Comparison of ENCODE assay signal across 25 cellular contexts in the genomic region with DNA sequence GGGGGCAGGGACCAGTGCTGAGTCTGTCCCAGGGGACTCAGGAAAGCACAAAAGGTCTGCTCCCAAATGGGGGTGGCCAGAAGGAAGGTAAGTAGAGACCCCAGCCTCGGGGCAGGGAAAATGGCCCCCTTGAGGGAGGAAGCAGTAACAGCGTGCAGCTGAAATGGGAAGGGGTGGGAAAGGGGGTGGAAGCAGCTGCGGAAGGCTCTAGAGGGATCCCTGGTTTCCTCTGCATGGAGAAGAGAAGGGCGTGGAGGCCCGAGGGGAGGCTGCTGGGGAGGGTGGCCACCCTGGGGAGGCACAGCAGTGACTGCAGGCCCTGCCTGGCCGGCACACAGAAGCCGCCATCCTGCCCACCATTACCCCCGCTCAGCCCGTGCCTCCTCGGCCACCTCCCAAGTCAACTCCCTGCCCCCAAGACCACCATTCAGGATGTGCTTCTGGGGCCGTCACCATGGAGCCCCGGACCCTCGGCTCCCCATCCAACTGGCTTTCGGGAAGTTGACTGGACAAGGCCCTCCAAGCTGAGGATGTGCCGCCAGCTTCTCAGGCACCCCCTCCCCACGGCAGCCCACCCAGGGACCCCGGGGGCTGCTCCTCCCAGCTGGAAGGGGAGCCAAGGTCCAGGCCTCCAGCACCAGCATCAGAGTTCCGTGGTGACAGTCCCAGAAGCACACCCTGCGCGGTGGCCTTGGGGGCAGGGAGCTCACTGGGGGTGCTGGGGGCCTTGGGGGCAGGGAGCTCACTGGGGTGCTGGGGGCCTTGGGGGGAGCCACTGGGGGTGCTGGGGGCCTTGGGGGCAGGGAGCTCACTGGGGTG. TPM values are rescaled to one million over a fixed set of nuclear protein-coding genes. Genes with fewer than 3 reads are reported as not detected.
A peak's percentile ranks its signal among the peaks of the same experiment; 100 is the strongest.
DNase-seq lines count a peak whose midpoint lies in the region; ATAC-seq, FAIRE-seq and TF ChIP-seq lines count a peak whose summit lies in the region.
"Had no signal": no experiment of that assay in that cellular context is flagged by ENCODE, and none has a peak within 500 bp of the region (broad histone marks: within the 10 kb centered on the region; RNA-seq: fewer than 3 reads in every experiment).

No MANE protein-coding gene starts in this region.

- peak overlapping the region; percentile 99 for H2AFZ ChIP-seq in OCI-LY3 (ENCODE audit: low read depth, low read length)

- FAIRE-seq in kidney (lab: Jason Lieb, UNC): no peak
- FAIRE-seq: astrocyte, endometrium, G401.6, H54, keratinocyte had no signal

- no peak for ATAC-seq in HG03045 (IDR thresholded peaks at IDR 0.05; ENCODE audit: unreplicated experiment)
- no peak for ATAC-seq in activated CD8-positive, alpha-beta memory T cell treated with anti-CD3 and anti-CD28 coated beads, Interleukin-2, amount 10 ng/mL, durations not matched to agents 7 days and 5 days

- H3K79me2 ChIP-seq in OCI-LY3 (ENCODE audit: low read length): no peaks in the 10 kb centered on the region

- H3K4me3 ChIP-seq in BLaER1 (no peak overlapping the region), HEK293 (ENCODE audit: low read depth, low read length) (no peak overlapping the region), OCI-LY3 (ENCODE audit: low read length) (peak overlapping the region; percentile 73), kidney (ENCODE audit: low read length in 2 of 2) (no peak overlapping the region)
- H3K4me3 ChIP-seq: lower lobe of right lung, psoas muscle, thyroid gland had no signal

- H3K9ac ChIP-seq in BLaER1: no peak overlapping the region
- H3K9ac ChIP-seq in OCI-LY3 (ENCODE audit: low read length): peak overlapping the region; percentile 69; the same call in 1 of the 2 replicates
- H3K9ac ChIP-seq in kidney (ENCODE audit: low read length in 2 of 2): no peak overlapping the region

- H3K36me3 Mint-ChIP-seq in activated CD8-positive, alpha-beta memory T cell treated with anti-CD3 and anti-CD28 coated beads, Interleukin-2, amount 10 ng/mL, durations not matched to agents 7 days and 5 days: no peaks in the 10 kb centered on the region
- H3K36me3 Mint-ChIP-seq: activated CD4-positive, alpha-beta memory T cell treated with anti-CD3 and anti-CD28 coated beads for 36 hours; activated naive CD8-positive, alpha-beta T cell treated with anti-CD3 and anti-CD28 coated beads, Interleukin-2, amount 10 ng/mL, durations not matched to agents 7 days and 5 days; CD4-positive, CD25-positive, alpha-beta regulatory T cell had no signal

- H3K4me1 Mint-ChIP-seq in activated CD8-positive, alpha-beta memory T cell treated with anti-CD3 and anti-CD28 coated beads, Interleukin-2, amount 10 ng/mL, durations not matched to agents 7 days and 5 days: peaks cover 3% of the 10 kb centered on the region
- H3K4me1 Mint-ChIP-seq: neural crest cell had no signal

- H3K9me3 ChIP-seq in BLaER1: no peaks in the 10 kb centered on the region
- H3K9me3 ChIP-seq in HEK293 (ENCODE audit: control insufficient read depth, insufficient read depth, low read depth, low read length): no peaks in the 10 kb centered on the region
- H3K9me3 ChIP-seq in OCI-LY3 (ENCODE audit: insufficient read depth, low read length): no peaks in the 10 kb centered on the region
- H3K9me3 ChIP-seq in kidney (ENCODE audit: control insufficient read depth in 1 of 2, low read length in 2 of 2): no peaks in the 10 kb centered on the region
- H3K9me3 ChIP-seq: lower lobe of right lung, psoas muscle, thyroid gland had no signal

- H3K4me3 Mint-ChIP-seq in activated CD8-positive, alpha-beta memory T cell treated with anti-CD3 and anti-CD28 coated beads, Interleukin-2, amount 10 ng/mL, durations not matched to agents 7 days and 5 days: no peak overlapping the region
- H3K4me3 Mint-ChIP-seq: activated B cell treated with CpG ODN at 0.5 μM for 24 hours; activated CD4-positive, alpha-beta memory T cell treated with anti-CD3 and anti-CD28 coated beads for 36 hours; activated naive CD8-positive, alpha-beta T cell treated with anti-CD3 and anti-CD28 coated beads, Interleukin-2, amount 10 ng/mL, durations not matched to agents 7 days and 5 days; CD4-positive, CD25-positive, alpha-beta regulatory T cell; dendritic cell treated with granulocyte-macrophage colony-stimulating factor and Interleukin-4, amounts not matched to agents 40 ng/mL and 50 ng/mL, for 4 days; neural crest cell had no signal

- intact Hi-C loops in kidney (cut with DNase I): no loop called here

- H3K27ac Mint-ChIP-seq in activated CD8-positive, alpha-beta memory T cell treated with anti-CD3 and anti-CD28 coated beads, Interleukin-2, amount 10 ng/mL, durations not matched to agents 7 days and 5 days: no peak overlapping the region
- H3K27ac Mint-ChIP-seq: activated B cell treated with CpG ODN at 0.5 μM for 24 hours; activated CD4-positive, alpha-beta memory T cell treated with anti-CD3 and anti-CD28 coated beads for 36 hours; activated T-helper 2 cell treated with anti-CD3 and anti-CD28 coated beads, Interferon-gamma antibody, Interleukin-2, Interleukin-4, amounts not matched to agents 10 μg/mL and 5 μg/mL and 100 μg/mL, durations not matched to agents 14 hours and 24 hours and 36 hours; dendritic cell treated with granulocyte-macrophage colony-stimulating factor and Interleukin-4, amounts not matched to agents 40 ng/mL and 50 ng/mL, for 4 days had no signal

- H3K27me3 ChIP-seq in BLaER1 (no peaks in the 10 kb centered on the region), OCI-LY3 (ENCODE audit: low read depth, low read length) (no peaks in the 10 kb centered on the region)
- H3K27me3 ChIP-seq: thyroid gland had no signal

- no peaks in the 10 kb centered on the region for H3K36me3 ChIP-seq in BLaER1
- H3K36me3 ChIP-seq in HEK293 (ENCODE audit: control insufficient read depth in 2 of 2, insufficient read depth in 1 of 2, low read length in 2 of 2): no peaks in the 10 kb centered on the region
- no peaks in the 10 kb centered on the region for H3K36me3 ChIP-seq in OCI-LY3 (replicated peaks; ENCODE audit: low read depth, low read length)
- no peaks in the 10 kb centered on the region for H3K36me3 ChIP-seq in kidney (ENCODE audit: control insufficient read depth in 1 of 2, insufficient read depth in 2 of 2, low read length in 2 of 2)
- H3K36me3 ChIP-seq: lower lobe of right lung, thyroid gland had no signal

- H4K20me1 ChIP-seq in BLaER1 (no peaks in the 10 kb centered on the region), OCI-LY3 (ENCODE audit: insufficient read depth, low read length) (no peaks in the 10 kb centered on the region)

- H3K9me3 Mint-ChIP-seq in activated CD8-positive, alpha-beta memory T cell treated with anti-CD3 and anti-CD28 coated beads, Interleukin-2, amount 10 ng/mL, durations not matched to agents 7 days and 5 days (ENCODE audit: low read depth): no peaks in the 10 kb centered on the region
- H3K9me3 Mint-ChIP-seq: activated B cell treated with CpG ODN at 0.5 μM for 24 hours; activated CD4-positive, alpha-beta memory T cell treated with anti-CD3 and anti-CD28 coated beads for 36 hours; activated naive CD8-positive, alpha-beta T cell treated with anti-CD3 and anti-CD28 coated beads, Interleukin-2, amount 10 ng/mL, durations not matched to agents 7 days and 5 days; activated T-helper 2 cell treated with anti-CD3 and anti-CD28 coated beads, Interferon-gamma antibody, Interleukin-2, Interleukin-4, amounts not matched to agents 10 μg/mL and 5 μg/mL and 100 μg/mL, durations not matched to agents 14 hours and 24 hours and 36 hours; CD4-positive, CD25-positive, alpha-beta regulatory T cell; dendritic cell treated with granulocyte-macrophage colony-stimulating factor and Interleukin-4, amounts not matched to agents 40 ng/mL and 50 ng/mL, for 4 days; neural crest cell; stimulated activated naive CD8-positive, alpha-beta T cell treated with anti-CD3 and anti-CD28 coated beads, Interleukin-15, amount 100 ng/mL, for 72 hours had no signal

- DNase-seq in kidney (peak; percentile 65), putamen (ENCODE audit: low spot score) (no peak), COLO829 (ENCODE audit: low spot score) (no peak)
- no peak for DNase-seq in activated CD8-positive, alpha-beta memory T cell treated with anti-CD3 and anti-CD28 coated beads, Interleukin-2, amount 10 ng/mL, durations not matched to agents 7 days and 5 days
- DNase-seq: NCI-H1436 treated with DMSO at 0.1 percent for 48 hours had no signal

- H3K4me1 ChIP-seq in BLaER1: peaks cover 11% of the 10 kb centered on the region
- no peaks in the 10 kb centered on the region for H3K4me1 ChIP-seq in HEK293 (ENCODE audit: control insufficient read depth, insufficient read depth, low read length)
- peaks cover 10% of the 10 kb centered on the region; the same call in 1 of the 2 replicates for H3K4me1 ChIP-seq in OCI-LY3 (ENCODE audit: low read length)
- H3K4me1 ChIP-seq in kidney (ENCODE audit: control insufficient read depth in 1 of 2, insufficient read depth in 1 of 2, low read depth in 1 of 2, low read length in 2 of 2): no peaks in the 10 kb centered on the region
- H3K4me1 ChIP-seq: lower lobe of right lung, psoas muscle, thyroid gland had no signal

- no peak for TF ChIP-seq CTCF in HEK293 (tag by site-specific recombination; IDR thresholded peaks at IDR 0.05)
- no peak for TF ChIP-seq CTCF in OCI-LY3 (IDR thresholded peaks at IDR 0.05; ENCODE audit: low read depth, low read length)
- no peak for TF ChIP-seq CTCF in kidney (IDR thresholded peaks at IDR 0.05; ENCODE audit: borderline replicate concordance, extremely low read depth, insufficient read depth)

- CTCF ChIA-PET in HEK293 (lab: Yijun Ruan, JAX): interaction anchor here (0.6 to 2.0 kb wide), 20 partner anchors 8 to 222 kb away, joined by 3 to 14 read pairs (median 3); partner anchors contain the start of gene RNF4
- CTCF ChIA-PET in activated CD8-positive, alpha-beta memory T cell treated with anti-CD3 and anti-CD28 coated beads, Interleukin-2, amount 10 ng/mL, durations not matched to agents 7 days and 5 days (lab: Charles Lee): interaction anchor here (0.7 to 7.9 kb wide), 24 partner anchors 9 to 513 kb away, joined by 3 to 71 read pairs (median 6); partner anchors contain the start of genes CFAP99, HAUS3, POLN and RNF4

- POLR2A ChIA-PET in HEK293 (lab: Yijun Ruan, JAX): interaction anchor here (0.6 to 1.5 kb wide), 3 partner anchors 26 to 218 kb away, joined by 3 to 9 read pairs (median 3); partner anchors contain the start of gene RNF4

- H3K27me3 Mint-ChIP-seq in activated CD8-positive, alpha-beta memory T cell treated with anti-CD3 and anti-CD28 coated beads, Interleukin-2, amount 10 ng/mL, durations not matched to agents 7 days and 5 days: no peaks in the 10 kb centered on the region
- H3K27me3 Mint-ChIP-seq: activated B cell treated with CpG ODN at 0.5 μM for 24 hours; activated CD4-positive, alpha-beta memory T cell treated with anti-CD3 and anti-CD28 coated beads for 36 hours; activated naive CD8-positive, alpha-beta T cell treated with anti-CD3 and anti-CD28 coated beads, Interleukin-2, amount 10 ng/mL, durations not matched to agents 7 days and 5 days; CD4-positive, CD25-positive, alpha-beta regulatory T cell; dendritic cell treated with granulocyte-macrophage colony-stimulating factor and Interleukin-4, amounts not matched to agents 40 ng/mL and 50 ng/mL, for 4 days; stimulated activated naive CD8-positive, alpha-beta T cell treated with anti-CD3 and anti-CD28 coated beads, Interleukin-15, amount 100 ng/mL, for 72 hours had no signal

- H3K27ac ChIP-seq in BLaER1: no peak overlapping the region
- no peak overlapping the region for H3K27ac ChIP-seq in HEK293 (ENCODE audit: extremely low read depth, low read depth, low read length)
- no peak overlapping the region for H3K27ac ChIP-seq in OCI-LY3 (ENCODE audit: low read length)
- H3K27ac ChIP-seq in kidney (ENCODE audit: low read depth in 2 of 2, low read length in 2 of 2): no peak overlapping the region
- H3K27ac ChIP-seq: lower lobe of right lung, psoas muscle, thyroid gland had no signal

- H3K4me2 ChIP-seq in BLaER1 (peak overlapping the region; percentile 9; the same call in 1 of the 2 replicates), OCI-LY3 (ENCODE audit: low read length) (peak overlapping the region; percentile 84)

RNA-seq across cellular contexts. Expression of gene CFAP99, which starts 23.6 kb away (rescaled TPM):
- 1.7 TPM for total RNA-seq in kidney
- 1.5 TPM for polyA plus RNA-seq in kidney (ENCODE audit: insufficient read depth, low read depth, low replicate concordance)
- total RNA-seq in activated CD8-positive, alpha-beta memory T cell treated with anti-CD3 and anti-CD28 coated beads, Interleukin-2, amount 10 ng/mL, durations not matched to agents 7 days and 5 days: not detected
- total RNA-seq: activated B cell treated with CpG ODN at 0.5 μM for 24 hours; activated CD4-positive, alpha-beta memory T cell treated with anti-CD3 and anti-CD28 coated beads for 36 hours; activated T-helper 2 cell treated with anti-CD3 and anti-CD28 coated beads, Interferon-gamma antibody, Interleukin-2, Interleukin-4, amounts not matched to agents 10 μg/mL and 5 μg/mL and 100 μg/mL, durations not matched to agents 14 hours and 24 hours and 36 hours; astrocyte; neural crest cell; psoas muscle had no signal
- polyA plus RNA-seq: CD4-positive, CD25-positive, alpha-beta regulatory T cell; keratinocyte had no signal

RNA-seq across cellular contexts. Expression of gene ZFYVE28, which starts 23.9 kb away (rescaled TPM):
- total RNA-seq in kidney: 18.9 TPM
- polyA plus RNA-seq in kidney (ENCODE audit: insufficient read depth, low read depth, low replicate concordance): 8.0 TPM
- 10 to 100 TPM; 12.5 to 30.3 TPM for total RNA-seq in activated CD8-positive, alpha-beta memory T cell treated with anti-CD3 and anti-CD28 coated beads, Interleukin-2, amount 10 ng/mL, durations not matched to agents 7 days and 5 days

RNA-seq across cellular contexts. Expression of gene RNF4, which starts 26.5 kb away (rescaled TPM):
- total RNA-seq in kidney: 61.5 TPM
- polyA plus RNA-seq in kidney (ENCODE audit: insufficient read depth, low read depth, low replicate concordance): 24.2 TPM
- 100 to 1,000 TPM; 108 to 116 TPM for total RNA-seq in activated CD8-positive, alpha-beta memory T cell treated with anti-CD3 and anti-CD28 coated beads, Interleukin-2, amount 10 ng/mL, durations not matched to agents 7 days and 5 days
